ENCODE assay signal across 35 cellular contexts in the genomic region with DNA sequence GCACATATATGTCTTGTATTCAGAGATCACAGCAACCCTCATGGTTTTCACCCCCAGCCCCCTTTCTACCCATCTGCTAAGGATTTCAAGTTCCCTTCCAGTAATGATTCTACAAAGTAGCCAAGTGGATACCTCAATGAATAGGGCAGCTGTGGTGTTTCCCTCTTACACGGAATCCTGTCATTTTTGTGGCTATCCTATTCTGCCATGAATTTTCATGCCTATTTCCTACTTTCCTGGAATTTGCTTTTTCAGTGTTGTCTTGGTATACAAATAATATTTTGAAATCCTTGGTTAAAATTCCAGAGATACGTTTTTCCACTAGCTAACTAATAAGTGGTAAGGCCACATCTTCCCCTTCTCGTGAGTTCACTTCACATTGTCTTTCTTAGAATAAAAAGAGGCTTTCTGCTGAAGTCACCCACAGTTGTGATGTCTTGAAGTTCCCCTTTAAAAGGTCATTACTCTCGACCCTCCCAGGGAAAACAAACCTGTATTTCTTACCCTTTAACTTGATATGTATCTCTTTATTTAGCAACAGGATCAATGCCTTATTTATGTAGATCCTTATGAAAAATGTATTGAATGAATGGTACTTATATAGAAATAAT. TPM values are rescaled to one million over a fixed set of nuclear protein-coding genes. Genes with fewer than 3 reads are reported as not detected.
DNase-seq lines count a peak whose midpoint lies in the region; ATAC-seq and TF ChIP-seq lines count a peak whose summit lies in the region.
"Had no signal": no experiment of that assay in that cellular context is flagged by ENCODE, and none has a peak within 500 bp of the region (broad histone marks: within the 10 kb centered on the region; RNA-seq: fewer than 3 reads in every experiment).

No MANE protein-coding gene starts in this region.

- no peaks in the 10 kb centered on the region for H3K4me1 ChIP-seq in thyroid gland
- H3K4me1 ChIP-seq: adrenal gland, breast epithelium had no signal

- H3K9me3 ChIP-seq in thyroid gland: no peaks in the 10 kb centered on the region
- H3K9me3 ChIP-seq: adrenal gland, breast epithelium, mucosa of descending colon had no signal

- H3K27ac Mint-ChIP-seq in activated T-helper 17 cell treated with anti-CD3 and anti-CD28 coated beads, Interleukin-2, amount 50 U/mL, for 72 hours: no peak overlapping the region
- H3K27ac Mint-ChIP-seq: activated CD8-positive, alpha-beta memory T cell treated with anti-CD3 and anti-CD28 coated beads, Interleukin-2, amount 10 ng/mL, durations not matched to agents 7 days and 5 days; activated T-cell treated with anti-CD3 and anti-CD28 coated beads, Interleukin-2, amount 50 U/mL, for 72 hours; nephron had no signal

- H3K36me3 ChIP-seq in thyroid gland: no peaks in the 10 kb centered on the region
- H3K36me3 ChIP-seq: adrenal gland, breast epithelium, WERI-Rb-1 had no signal

- H3K27ac ChIP-seq in thyroid gland: no peak overlapping the region
- H3K27ac ChIP-seq: breast epithelium, WERI-Rb-1 had no signal

- 86 to 90% methylated on average over 4 of the region's 4 CpGs for WGBS in thyroid gland, 2 donors

- TF ChIP-seq POLR2A in thyroid gland (IDR thresholded peaks at IDR 0.05): no peak

- no peaks in the 10 kb centered on the region for H3K27me3 Mint-ChIP-seq in activated T-helper 17 cell treated with anti-CD3 and anti-CD28 coated beads, Interleukin-2, amount 50 U/mL, for 72 hours
- H3K27me3 Mint-ChIP-seq: IgD-negative memory B cell had no signal

- peak overlapping the region; percentile 45 for H3K4me3 Mint-ChIP-seq in activated T-helper 17 cell treated with anti-CD3 and anti-CD28 coated beads, Interleukin-2, amount 50 U/mL, for 72 hours
- H3K4me3 Mint-ChIP-seq: activated CD4-positive, alpha-beta T cell treated with anti-CD3 and anti-CD28 coated beads, Interleukin-2, amount 10 ng/mL, durations not matched to agents 24 days and 14 days; activated CD8-positive, alpha-beta memory T cell treated with anti-CD3 and anti-CD28 coated beads, Interleukin-2, amount 10 ng/mL, durations not matched to agents 7 days and 5 days; activated T-cell treated with anti-CD3 and anti-CD28 coated beads, Interleukin-2, amount 50 U/mL, for 72 hours; nephron had no signal

- H3K9me3 Mint-ChIP-seq in activated T-helper 17 cell treated with anti-CD3 and anti-CD28 coated beads, Interleukin-2, amount 50 U/mL, for 72 hours: no peaks in the 10 kb centered on the region

- intact Hi-C loops in thyroid gland (cut with DNase I): no loop called here

- H3K27me3 ChIP-seq in thyroid gland: no peaks in the 10 kb centered on the region
- H3K27me3 ChIP-seq: adrenal gland; BLaER1 treated with 17β-estradiol and CSF1 and Interleukin-3, amounts not matched to agents 10 nM and 100 nM; breast epithelium had no signal

- H3K4me1 Mint-ChIP-seq in activated T-helper 17 cell treated with anti-CD3 and anti-CD28 coated beads, Interleukin-2, amount 50 U/mL, for 72 hours: peaks cover 24% of the 10 kb centered on the region
- H3K4me1 Mint-ChIP-seq: nephron had no signal

- no peak for TF ChIP-seq CTCF in thyroid gland (IDR thresholded peaks at IDR 0.05)

- no peak for ATAC-seq in activated T-helper 17 cell treated with anti-CD3 and anti-CD28 coated beads, Interleukin-2, amount 50 U/mL, for 72 hours (replicated peaks)
- ATAC-seq in esophagus mucosa: no peak
- ATAC-seq: activated CD8-positive, alpha-beta memory T cell treated with anti-CD3 and anti-CD28 coated beads, Interleukin-2, amount 10 ng/mL, durations not matched to agents 7 days and 5 days; activated T-cell treated with anti-CD3 and anti-CD28 coated beads, Interleukin-2, amount 50 U/mL, for 72 hours; mucosa of descending colon had no signal

- DNase-seq in AG20443 (ENCODE audit: low spot score) (peak; percentile 45), GF-D8 (lab: John Stamatoyannopoulos, UW) (peak; percentile 9), myocyte (ENCODE audit: low read depth) (peak; percentile 45), SHP77 treated with DMSO at 0.1 percent for 48 hours (lab: John Stamatoyannopoulos, UW) (no peak), HPDE6-E6E7 (ENCODE audit: extremely low spot score) (no peak), thyroid gland (no peak)
- DNase-seq: ACHN; activated CD4-positive, alpha-beta T cell treated with anti-CD3 and anti-CD28 coated beads, Interleukin-2, amount 10 ng/mL, durations not matched to agents 24 days and 14 days; activated CD8-positive, alpha-beta memory T cell treated with anti-CD3 and anti-CD28 coated beads, Interleukin-2, amount 10 ng/mL, durations not matched to agents 7 days and 5 days; activated naive CD4-positive, alpha-beta T cell; activated T-cell treated with anti-CD3 and anti-CD28 coated beads, Interleukin-2, amount 50 U/mL, for 72 hours; adrenal gland; COR-L47; hippocampal formation; mucosa of descending colon; NCI-H1092 treated with DMSO at 0.1 percent for 48 hours; NCI-H1694 treated with DMSO at 0.1 percent for 48 hours; NCI-H2171; NCI-H82; SIG-M5; stimulated activated naive CD4-positive, alpha-beta T cell treated with Interleukin-2 at 50 U/mL for 16 hours; SW 1271; T-helper 9 cell; WERI-Rb-1 had no signal

- no peaks in the 10 kb centered on the region for H3K36me3 Mint-ChIP-seq in activated T-helper 17 cell treated with anti-CD3 and anti-CD28 coated beads, Interleukin-2, amount 50 U/mL, for 72 hours (ENCODE audit: low read depth)

- H3K4me3 ChIP-seq in thyroid gland (replicated peaks in 1 of 3): no peak overlapping the region
- H3K4me3 ChIP-seq: adrenal gland; BLaER1 treated with 17β-estradiol and CSF1 and Interleukin-3, amounts not matched to agents 10 nM and 100 nM; breast epithelium; lung; mucosa of descending colon had no signal

RNA-seq across cellular contexts. Expression of gene ADPRH, which starts 7.5 kb away (rescaled TPM):
- total RNA-seq in activated T-helper 17 cell treated with anti-CD3 and anti-CD28 coated beads, Interleukin-2, amount 50 U/mL, for 72 hours: 10 to 100 TPM; 11.4 to 14.7 TPM
- 20.1 and 25.6 TPM in 2 replicates for total RNA-seq in myocyte
- 11.4 TPM for polyA plus RNA-seq in myocyte (2012)
- total RNA-seq in esophagus mucosa: 2.1 TPM
- 10 to 100 TPM in 3 of 4 donors, 1 to 10 TPM in 1; 8.7 to 16.0 (median 14.5) TPM for total RNA-seq in thyroid gland
- total RNA-seq: G401 had no signal

RNA-seq across cellular contexts. Expression of gene PLA1A, which starts 10.9 kb away (rescaled TPM):
- total RNA-seq in activated T-helper 17 cell treated with anti-CD3 and anti-CD28 coated beads, Interleukin-2, amount 50 U/mL, for 72 hours: under 1 TPM; 0.34 to 0.39 TPM
- total RNA-seq in myocyte (2.8 and 6.7 TPM in 2 replicates), esophagus mucosa (0.92 TPM), thyroid gland (1 to 10 TPM; 2.0 to 6.7 (median 3.9) TPM)
- polyA plus RNA-seq in myocyte (2012): 2.9 TPM
- total RNA-seq: G401, HT-29, NCI-H460 had no signal
- polyA plus RNA-seq: IgD-negative memory B cell had no signal

RNA-seq across cellular contexts. Expression of gene CD80, which starts 27.4 kb away (rescaled TPM):
- total RNA-seq in activated T-helper 17 cell treated with anti-CD3 and anti-CD28 coated beads, Interleukin-2, amount 50 U/mL, for 72 hours: 10 to 100 TPM; 24.3 to 28.8 TPM
- total RNA-seq in myocyte (0.21 and 2.2 TPM in 2 replicates), esophagus mucosa (0.08 TPM), thyroid gland (1 to 10 TPM in 3 of 4 donors, under 1 TPM in 1; 0.83 to 2.3 (median 1.1) TPM)
- polyA plus RNA-seq in myocyte (2012): 0.24 TPM
- total RNA-seq: G401, HT-29, NCI-H460, pulmonary artery endothelial cell had no signal

Comparison
In these comparisons a context has a peak if more than half of its experiments do, and no peak if none do; other contexts are left out.
1. DNase-seq: peak in AG20443 (single experiment), GF-D8 (single experiment) and myocyte (single experiment); none in SHP77 treated with DMSO at 0.1 percent for 48 hours (single experiment), HPDE6-E6E7 (single experiment) and thyroid gland (0 of 2).